1 cellular context compared by ENCODE assay signal in the genomic region with DNA sequence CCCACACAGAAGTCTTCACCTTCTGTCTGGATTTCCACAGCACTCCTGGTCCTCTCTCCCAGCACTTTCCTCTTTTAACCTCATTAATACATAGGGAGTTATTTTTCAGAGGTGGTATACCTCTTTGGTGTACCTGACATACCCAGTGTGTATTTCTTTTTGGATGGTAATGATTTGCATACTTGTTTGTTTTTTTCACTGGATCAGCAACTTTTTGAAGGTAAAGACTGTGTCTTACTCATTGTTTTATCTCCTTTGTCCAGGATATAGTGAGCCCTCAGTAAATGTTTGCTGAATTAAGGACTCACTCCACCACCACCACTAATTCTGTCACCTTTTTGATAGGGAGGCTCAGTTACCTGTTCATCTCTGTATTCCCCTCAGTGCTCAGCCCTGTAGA.
TF ChIP-seq lines count a peak whose summit lies in the region.

No MANE protein-coding gene starts in this region.

TF ChIP-seq in GM23338, 12 proteins besides CTCF, POLR2A, EP300 and RAD21 (continued from another document):
- TF ChIP-seq, protein P1, sequence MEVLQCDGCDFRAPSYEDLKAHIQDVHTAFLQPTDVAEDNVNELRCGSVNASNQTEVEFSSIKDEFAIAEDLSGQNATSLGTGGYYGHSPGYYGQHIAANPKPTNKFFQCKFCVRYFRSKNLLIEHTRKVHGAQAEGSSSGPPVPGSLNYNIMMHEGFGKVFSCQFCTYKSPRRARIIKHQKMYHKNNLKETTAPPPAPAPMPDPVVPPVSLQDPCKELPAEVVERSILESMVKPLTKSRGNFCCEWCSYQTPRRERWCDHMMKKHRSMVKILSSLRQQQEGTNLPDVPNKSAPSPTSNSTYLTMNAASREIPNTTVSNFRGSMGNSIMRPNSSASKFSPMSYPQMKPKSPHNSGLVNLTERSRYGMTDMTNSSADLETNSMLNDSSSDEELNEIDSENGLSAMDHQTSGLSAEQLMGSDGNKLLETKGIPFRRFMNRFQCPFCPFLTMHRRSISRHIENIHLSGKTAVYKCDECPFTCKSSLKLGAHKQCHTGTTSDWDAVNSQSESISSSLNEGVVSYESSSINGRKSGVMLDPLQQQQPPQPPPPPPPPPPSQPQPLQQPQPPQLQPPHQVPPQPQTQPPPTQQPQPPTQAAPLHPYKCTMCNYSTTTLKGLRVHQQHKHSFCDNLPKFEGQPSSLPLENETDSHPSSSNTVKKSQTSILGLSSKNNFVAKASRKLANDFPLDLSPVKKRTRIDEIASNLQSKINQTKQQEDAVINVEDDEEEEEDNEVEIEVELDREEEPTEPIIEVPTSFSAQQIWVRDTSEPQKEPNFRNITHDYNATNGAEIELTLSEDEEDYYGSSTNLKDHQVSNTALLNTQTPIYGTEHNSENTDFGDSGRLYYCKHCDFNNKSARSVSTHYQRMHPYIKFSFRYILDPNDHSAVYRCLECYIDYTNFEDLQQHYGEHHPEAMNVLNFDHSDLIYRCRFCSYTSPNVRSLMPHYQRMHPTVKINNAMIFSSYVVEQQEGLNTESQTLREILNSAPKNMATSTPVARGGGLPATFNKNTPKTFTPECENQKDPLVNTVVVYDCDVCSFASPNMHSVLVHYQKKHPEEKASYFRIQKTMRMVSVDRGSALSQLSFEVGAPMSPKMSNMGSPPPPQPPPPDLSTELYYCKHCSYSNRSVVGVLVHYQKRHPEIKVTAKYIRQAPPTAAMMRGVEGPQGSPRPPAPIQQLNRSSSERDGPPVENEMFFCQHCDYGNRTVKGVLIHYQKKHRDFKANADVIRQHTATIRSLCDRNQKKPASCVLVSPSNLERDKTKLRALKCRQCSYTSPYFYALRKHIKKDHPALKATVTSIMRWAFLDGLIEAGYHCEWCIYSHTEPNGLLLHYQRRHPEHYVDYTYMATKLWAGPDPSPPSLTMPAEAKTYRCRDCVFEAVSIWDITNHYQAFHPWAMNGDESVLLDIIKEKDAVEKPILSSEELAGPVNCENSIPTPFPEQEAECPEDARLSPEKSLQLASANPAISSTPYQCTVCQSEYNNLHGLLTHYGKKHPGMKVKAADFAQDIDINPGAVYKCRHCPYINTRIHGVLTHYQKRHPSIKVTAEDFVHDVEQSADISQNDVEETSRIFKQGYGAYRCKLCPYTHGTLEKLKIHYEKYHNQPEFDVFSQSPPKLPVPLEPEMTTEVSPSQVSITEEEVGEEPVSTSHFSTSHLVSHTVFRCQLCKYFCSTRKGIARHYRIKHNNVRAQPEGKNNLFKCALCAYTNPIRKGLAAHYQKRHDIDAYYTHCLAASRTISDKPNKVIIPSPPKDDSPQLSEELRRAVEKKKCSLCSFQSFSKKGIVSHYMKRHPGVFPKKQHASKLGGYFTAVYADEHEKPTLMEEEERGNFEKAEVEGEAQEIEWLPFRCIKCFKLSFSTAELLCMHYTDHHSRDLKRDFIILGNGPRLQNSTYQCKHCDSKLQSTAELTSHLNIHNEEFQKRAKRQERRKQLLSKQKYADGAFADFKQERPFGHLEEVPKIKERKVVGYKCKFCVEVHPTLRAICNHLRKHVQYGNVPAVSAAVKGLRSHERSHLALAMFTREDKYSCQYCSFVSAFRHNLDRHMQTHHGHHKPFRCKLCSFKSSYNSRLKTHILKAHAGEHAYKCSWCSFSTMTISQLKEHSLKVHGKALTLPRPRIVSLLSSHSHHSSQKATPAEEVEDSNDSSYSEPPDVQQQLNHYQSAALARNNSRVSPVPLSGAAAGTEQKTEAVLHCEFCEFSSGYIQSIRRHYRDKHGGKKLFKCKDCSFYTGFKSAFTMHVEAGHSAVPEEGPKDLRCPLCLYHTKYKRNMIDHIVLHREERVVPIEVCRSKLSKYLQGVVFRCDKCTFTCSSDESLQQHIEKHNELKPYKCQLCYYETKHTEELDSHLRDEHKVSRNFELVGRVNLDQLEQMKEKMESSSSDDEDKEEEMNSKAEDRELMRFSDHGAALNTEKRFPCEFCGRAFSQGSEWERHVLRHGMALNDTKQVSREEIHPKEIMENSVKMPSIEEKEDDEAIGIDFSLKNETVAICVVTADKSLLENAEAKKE (CRISPR knock-in tag; IDR thresholded peaks at IDR 0.05): no peak
- TF ChIP-seq ZNF331 (CRISPR knock-in tag; IDR thresholded peaks at IDR 0.05; ENCODE audit: low read depth): no peak
- no peak for TF ChIP-seq NANOG (IDR thresholded peaks at IDR 0.05; ENCODE audit: borderline replicate concordance)
- TF ChIP-seq, protein P2, sequence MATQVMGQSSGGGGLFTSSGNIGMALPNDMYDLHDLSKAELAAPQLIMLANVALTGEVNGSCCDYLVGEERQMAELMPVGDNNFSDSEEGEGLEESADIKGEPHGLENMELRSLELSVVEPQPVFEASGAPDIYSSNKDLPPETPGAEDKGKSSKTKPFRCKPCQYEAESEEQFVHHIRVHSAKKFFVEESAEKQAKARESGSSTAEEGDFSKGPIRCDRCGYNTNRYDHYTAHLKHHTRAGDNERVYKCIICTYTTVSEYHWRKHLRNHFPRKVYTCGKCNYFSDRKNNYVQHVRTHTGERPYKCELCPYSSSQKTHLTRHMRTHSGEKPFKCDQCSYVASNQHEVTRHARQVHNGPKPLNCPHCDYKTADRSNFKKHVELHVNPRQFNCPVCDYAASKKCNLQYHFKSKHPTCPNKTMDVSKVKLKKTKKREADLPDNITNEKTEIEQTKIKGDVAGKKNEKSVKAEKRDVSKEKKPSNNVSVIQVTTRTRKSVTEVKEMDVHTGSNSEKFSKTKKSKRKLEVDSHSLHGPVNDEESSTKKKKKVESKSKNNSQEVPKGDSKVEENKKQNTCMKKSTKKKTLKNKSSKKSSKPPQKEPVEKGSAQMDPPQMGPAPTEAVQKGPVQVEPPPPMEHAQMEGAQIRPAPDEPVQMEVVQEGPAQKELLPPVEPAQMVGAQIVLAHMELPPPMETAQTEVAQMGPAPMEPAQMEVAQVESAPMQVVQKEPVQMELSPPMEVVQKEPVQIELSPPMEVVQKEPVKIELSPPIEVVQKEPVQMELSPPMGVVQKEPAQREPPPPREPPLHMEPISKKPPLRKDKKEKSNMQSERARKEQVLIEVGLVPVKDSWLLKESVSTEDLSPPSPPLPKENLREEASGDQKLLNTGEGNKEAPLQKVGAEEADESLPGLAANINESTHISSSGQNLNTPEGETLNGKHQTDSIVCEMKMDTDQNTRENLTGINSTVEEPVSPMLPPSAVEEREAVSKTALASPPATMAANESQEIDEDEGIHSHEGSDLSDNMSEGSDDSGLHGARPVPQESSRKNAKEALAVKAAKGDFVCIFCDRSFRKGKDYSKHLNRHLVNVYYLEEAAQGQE (IDR thresholded peaks at IDR 0.05; ENCODE audit: unreplicated experiment): no peak
- TF ChIP-seq, protein P3, sequence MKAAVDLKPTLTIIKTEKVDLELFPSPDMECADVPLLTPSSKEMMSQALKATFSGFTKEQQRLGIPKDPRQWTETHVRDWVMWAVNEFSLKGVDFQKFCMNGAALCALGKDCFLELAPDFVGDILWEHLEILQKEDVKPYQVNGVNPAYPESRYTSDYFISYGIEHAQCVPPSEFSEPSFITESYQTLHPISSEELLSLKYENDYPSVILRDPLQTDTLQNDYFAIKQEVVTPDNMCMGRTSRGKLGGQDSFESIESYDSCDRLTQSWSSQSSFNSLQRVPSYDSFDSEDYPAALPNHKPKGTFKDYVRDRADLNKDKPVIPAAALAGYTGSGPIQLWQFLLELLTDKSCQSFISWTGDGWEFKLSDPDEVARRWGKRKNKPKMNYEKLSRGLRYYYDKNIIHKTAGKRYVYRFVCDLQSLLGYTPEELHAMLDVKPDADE (IDR thresholded peaks at IDR 0.05): no peak
- no peak for TF ChIP-seq STAT1 (IDR thresholded peaks at IDR 0.05; ENCODE audit: unreplicated experiment)
TF ChIP-seq in GM23338: peak in this region for 0.
